10 cellular contexts compared by ENCODE assay signal in genomic region chr7:138449580-138449979, GRCh38. TPM values are rescaled to one million over a fixed set of nuclear protein-coding genes. Genes with fewer than 3 reads are reported as not detected.
DNase-seq lines count a peak whose midpoint lies in the region; ATAC-seq, FAIRE-seq and TF ChIP-seq lines count a peak whose summit lies in the region.
"Had no signal": no experiment of that assay in that cellular context is flagged by ENCODE, and none has a peak within 500 bp of the region (broad histone marks: within the 10 kb centered on the region; RNA-seq: fewer than 3 reads in every experiment).

No MANE protein-coding gene starts in this region.

- no peak overlapping the region for H3K27ac Mint-ChIP-seq in activated naive CD4-positive, alpha-beta T cell treated with anti-CD3 and anti-CD28 coated beads for 36 hours

- no peak overlapping the region for H3K27ac ChIP-seq in DND-41 (ENCODE audit: low read length)
- H3K27ac ChIP-seq in smooth muscle cell (ENCODE audit: low read depth) = no peak overlapping the region
- H3K27ac ChIP-seq in kidney (ENCODE audit: low read depth in 2 of 2, low read length in 2 of 2) = no peak overlapping the region
- H3K27ac ChIP-seq: cardiac muscle cell, upper lobe of left lung had no signal

- no peaks in the 10 kb centered on the region for H3K36me3 ChIP-seq in DND-41 (ENCODE audit: insufficient read depth, low read length)
- no peaks in the 10 kb centered on the region for H3K36me3 ChIP-seq in smooth muscle cell (ENCODE audit: low read depth)
- no peaks in the 10 kb centered on the region for H3K36me3 ChIP-seq in kidney (ENCODE audit: control insufficient read depth in 1 of 2, insufficient read depth in 2 of 2, low read length in 2 of 2)
- H3K36me3 ChIP-seq: cardiac muscle cell, upper lobe of left lung had no signal

- H4K20me1 ChIP-seq in DND-41 (ENCODE audit: insufficient read depth, low read length) = no peaks in the 10 kb centered on the region
- no peaks in the 10 kb centered on the region for H4K20me1 ChIP-seq in smooth muscle cell (ENCODE audit: low read depth)

- H3K4me1 ChIP-seq in DND-41 (ENCODE audit: insufficient read depth, low read length) = no peaks in the 10 kb centered on the region
- H3K4me1 ChIP-seq in smooth muscle cell (ENCODE audit: low read depth) = no peaks in the 10 kb centered on the region
- no peaks in the 10 kb centered on the region for H3K4me1 ChIP-seq in kidney (ENCODE audit: control insufficient read depth in 1 of 2, insufficient read depth in 1 of 2, low read depth in 1 of 2, low read length in 2 of 2)
- H3K4me1 ChIP-seq: upper lobe of left lung had no signal

- DNase-seq in DND-41 (peak; percentile 20), NCI-H69 (lab: John Stamatoyannopoulos, UW) (peak; percentile 17), smooth muscle cell (lab: John Stamatoyannopoulos, UW; ENCODE audit: unreplicated experiment) (no peak), NCI-H1436 (lab: John Stamatoyannopoulos, UW) (no peak), lower leg skin (ENCODE audit: low spot score in 2 of 2) (no peak), AML-193 (lab: John Stamatoyannopoulos, UW) (no peak), kidney (no peak)
- peak; percentile 49 for DNase-seq in activated naive CD4-positive, alpha-beta T cell treated with anti-CD3 and anti-CD28 coated beads for 36 hours
- DNase-seq: upper lobe of left lung had no signal

- no peak for FAIRE-seq in kidney (lab: Jason Lieb, UNC)

- TF ChIP-seq CTCF in DND-41 (IDR thresholded peaks at IDR 0.05; ENCODE audit: borderline replicate concordance, extremely low read depth, low read length, poor library complexity, severe bottlenecking) (peak; percentile 41), smooth muscle cell (IDR thresholded peaks at IDR 0.05; ENCODE audit: borderline replicate concordance, insufficient read depth, poor library complexity, severe bottlenecking) (peak; percentile 23), lower leg skin (IDR thresholded peaks at IDR 0.05) (no peak), kidney (IDR thresholded peaks at IDR 0.05; ENCODE audit: borderline replicate concordance, extremely low read depth, insufficient read depth) (no peak)

- no peaks in the 10 kb centered on the region for H3K9me3 Mint-ChIP-seq in activated naive CD4-positive, alpha-beta T cell treated with anti-CD3 and anti-CD28 coated beads for 36 hours

- no peak for ATAC-seq in DND-41 (ENCODE audit: insufficient read depth, low read depth)

- CTCF ChIA-PET in activated naive CD4-positive, alpha-beta T cell treated with anti-CD3 and anti-CD28 coated beads for 36 hours (lab: Charles Lee) = interaction anchor here (0.6 to 1.1 kb wide), 2 partner anchors 290 to 630 kb away, joined by 3 to 5 read pairs; no protein-coding TSS in a partner anchor

- no peaks in the 10 kb centered on the region for H3K36me3 Mint-ChIP-seq in activated naive CD4-positive, alpha-beta T cell treated with anti-CD3 and anti-CD28 coated beads for 36 hours (ENCODE audit: low read depth)

- H3K4me1 Mint-ChIP-seq in activated naive CD4-positive, alpha-beta T cell treated with anti-CD3 and anti-CD28 coated beads for 36 hours (ENCODE audit: low read depth) = no peaks in the 10 kb centered on the region

- no peaks in the 10 kb centered on the region for H3K79me2 ChIP-seq in DND-41 (ENCODE audit: insufficient read depth, low read length)
- H3K79me2 ChIP-seq in smooth muscle cell (ENCODE audit: low read depth) = no peaks in the 10 kb centered on the region

- H3K4me3 ChIP-seq in DND-41 (ENCODE audit: low read depth in 1 of 2, low read length in 2 of 2) (no peak overlapping the region), smooth muscle cell (no peak overlapping the region), lower leg skin (ENCODE audit: low read depth, poor library complexity, severe bottlenecking) (no peak overlapping the region), kidney (ENCODE audit: low read length in 2 of 2) (no peak overlapping the region)
- H3K4me3 ChIP-seq: cardiac muscle cell, upper lobe of left lung had no signal

- no peak overlapping the region for H3K4me3 Mint-ChIP-seq in activated naive CD4-positive, alpha-beta T cell treated with anti-CD3 and anti-CD28 coated beads for 36 hours

- intact Hi-C loops in activated naive CD4-positive, alpha-beta T cell treated with anti-CD3 and anti-CD28 coated beads for 36 hours (cut with micrococcal nuclease) = loop anchor here (1.0 kb wide), 2 partner anchors 289 to 416 kb away; no protein-coding TSS in a partner anchor
- intact Hi-C loops in lower leg skin (cut with DNase I; ENCODE audit: low total_unique reads) = no loop called here
- intact Hi-C loops in kidney (cut with DNase I) = no loop called here

- H3K27me3 Mint-ChIP-seq in activated naive CD4-positive, alpha-beta T cell treated with anti-CD3 and anti-CD28 coated beads for 36 hours (ENCODE audit: low read depth) = no peaks in the 10 kb centered on the region

- no peaks in the 10 kb centered on the region for H3K27me3 ChIP-seq in DND-41 (ENCODE audit: insufficient read depth, low read length, poor library complexity)
- no peaks in the 10 kb centered on the region for H3K27me3 ChIP-seq in smooth muscle cell (ENCODE audit: low read depth)
- H3K27me3 ChIP-seq: cardiac muscle cell, upper lobe of left lung had no signal

- 93% methylated on average over 6 of the region's 6 CpGs for WGBS in smooth muscle cell (ENCODE audit: low lambda C conversion rate)
- WGBS in lower leg skin, 2 donors = 86 to 88% methylated on average over 6 of the region's 6 CpGs

- no peak overlapping the region for H3K4me2 ChIP-seq in DND-41 (ENCODE audit: insufficient read depth, low read length)
- H3K4me2 ChIP-seq in smooth muscle cell = no peak overlapping the region

- no peak for TF ChIP-seq POLR2A in lower leg skin (IDR thresholded peaks at IDR 0.05)

- H3K9me3 ChIP-seq in DND-41 (ENCODE audit: insufficient read depth, low read length, severe bottlenecking) (no peaks in the 10 kb centered on the region), smooth muscle cell (replicated peaks; ENCODE audit: low read depth) (no peaks in the 10 kb centered on the region), kidney (ENCODE audit: control insufficient read depth in 1 of 2, low read length in 2 of 2) (no peaks in the 10 kb centered on the region)
- H3K9me3 ChIP-seq: upper lobe of left lung had no signal

- no peaks in the 10 kb centered on the region for H3F3A ChIP-seq in smooth muscle cell (ENCODE audit: low read depth)

- H2AFZ ChIP-seq in DND-41 (ENCODE audit: low read depth, low read length) (no peak overlapping the region), smooth muscle cell (ENCODE audit: low read depth) (no peak overlapping the region)

- H3K9ac ChIP-seq in DND-41 (ENCODE audit: low read depth, low read length) = no peak overlapping the region
- no peak overlapping the region for H3K9ac ChIP-seq in smooth muscle cell (ENCODE audit: low read depth)
- no peak overlapping the region for H3K9ac ChIP-seq in kidney (ENCODE audit: low read length in 2 of 2)

RNA-seq across cellular contexts. Expression of gene TRIM24, which starts 10.5 kb away (rescaled TPM):
- total RNA-seq in activated naive CD4-positive, alpha-beta T cell treated with anti-CD3 and anti-CD28 coated beads for 36 hours = 10 to 100 TPM; 11.6 to 12.3 TPM
- total RNA-seq in smooth muscle cell (52.1 and 60.7 TPM in 2 replicates), lower leg skin (10 to 100 TPM; 13.5 to 21.1 (median 17.7) TPM), kidney (16.8 TPM)
- polyA plus RNA-seq in smooth muscle cell (24.9 and 39.9 TPM in 2 replicates), kidney (ENCODE audit: insufficient read depth, low read depth, low replicate concordance) (7.6 TPM)

Comparison
In these comparisons a context has a peak if more than half of its experiments do, and no peak if none do; other contexts are left out.
1. DNase-seq: peak in DND-41 (single experiment), NCI-H69 (single experiment) and activated naive CD4-positive, alpha-beta T cell treated with anti-CD3 and anti-CD28 coated beads for 36 hours (single experiment); none in smooth muscle cell (single experiment), NCI-H1436 (single experiment), lower leg skin (0 of 2), AML-193 (0 of 2) and kidney (single experiment).
2. CTCF ChIP-seq: peak in DND-41 (single experiment) and smooth muscle cell (single experiment); none in lower leg skin (0 of 3) and kidney (single experiment).